22 cellular contexts compared by ENCODE assay signal in the genomic region with DNA sequence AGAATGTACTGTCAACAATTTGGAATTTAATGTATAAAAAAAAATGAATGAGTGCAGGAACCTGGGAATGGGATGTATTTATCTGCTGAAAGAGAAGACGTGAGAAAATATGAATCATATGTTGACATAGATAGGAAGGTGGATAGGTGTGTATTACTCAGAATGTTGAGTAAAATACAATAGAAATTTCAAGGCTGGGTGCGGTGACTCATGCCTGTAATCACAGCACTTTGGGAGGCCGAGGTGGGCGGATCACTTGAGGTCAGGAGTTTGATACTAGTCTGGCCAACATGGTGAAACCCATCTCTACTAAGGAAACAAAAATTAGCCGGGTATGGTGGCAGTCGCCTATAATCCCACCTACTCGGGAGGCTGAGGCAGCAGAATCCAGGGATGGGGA.
DNase-seq lines count a peak whose midpoint lies in the region; ATAC-seq and TF ChIP-seq lines count a peak whose summit lies in the region.
"Had no signal": no experiment of that assay in that cellular context is flagged by ENCODE, and none has a peak within 500 bp of the region (broad histone marks: within the 10 kb centered on the region; RNA-seq: fewer than 3 reads in every experiment).

No MANE protein-coding gene starts in this region.

- H3K4me1 ChIP-seq in HCT116 (ENCODE audit: control insufficient read depth in 1 of 2, insufficient read depth in 2 of 2, low read length in 2 of 2) (no peaks in the 10 kb centered on the region), PC-3 (ENCODE audit: insufficient read depth, low read length) (peaks cover 34% of the 10 kb centered on the region), mucosa of rectum (ENCODE audit: control insufficient read depth in 2 of 2, insufficient read depth in 2 of 2, low read length in 2 of 2) (no peaks in the 10 kb centered on the region), spleen (no peaks in the 10 kb centered on the region)
- H3K4me1 ChIP-seq: lower lobe of right lung, suprapubic skin had no signal

- POLR2A ChIA-PET in HCT116 (lab: Charles Lee) = no interaction called here
- POLR2A ChIA-PET in PC-3 (lab: Charles Lee; ENCODE audit: unreplicated experiment) = no interaction called here

- H3K27me3 ChIP-seq in HCT116 (ENCODE audit: insufficient read depth, low read length) = no peaks in the 10 kb centered on the region
- no peaks in the 10 kb centered on the region for H3K27me3 ChIP-seq in PC-3 (ENCODE audit: low read length)
- no peaks in the 10 kb centered on the region for H3K27me3 ChIP-seq in mucosa of rectum (ENCODE audit: control insufficient read depth in 2 of 2, insufficient read depth in 2 of 2, low read length in 2 of 2)
- H3K27me3 ChIP-seq in spleen (replicated peaks in 1 of 7) = no peaks in the 10 kb centered on the region
- H3K27me3 ChIP-seq: suprapubic skin had no signal

- ATAC-seq in HCT116 (no peak), PC-3 (peak; percentile 89)
- ATAC-seq: lower lobe of right lung, right cardiac atrium had no signal

- no peak for TF ChIP-seq CTCF in HCT116 (IDR thresholded peaks at IDR 0.05 in 2 of 3, conservative IDR thresholded peaks at IDR 0.05 in 1 of 3; ENCODE audit: borderline replicate concordance in 1 of 3, insufficient read depth in 1 of 3, low read depth in 2 of 3, low read length in 2 of 3)
- no peak for TF ChIP-seq CTCF in PC-3 (conservative IDR thresholded peaks at IDR 0.05; ENCODE audit: low read depth, low read length)
- no peak for TF ChIP-seq CTCF in epithelial cell of esophagus (IDR thresholded peaks at IDR 0.05; ENCODE audit: insufficient read depth, low read depth, low read length, missing control alignments)
- TF ChIP-seq CTCF in spleen (IDR thresholded peaks at IDR 0.05 in 8 of 11, conservative IDR thresholded peaks at IDR 0.05 in 3 of 11) = no peak

- CTCF ChIA-PET in HCT116 (lab: Charles Lee) = no interaction called here
- CTCF ChIA-PET in PC-3 (lab: Charles Lee) = interaction anchor here (0.8 kb wide), 1 partner anchor 203 kb away, joined by 3 read pairs; a partner anchor contains a TSS

- H2AFZ ChIP-seq in HCT116 (ENCODE audit: low read depth, low read length, poor library complexity, severe bottlenecking) (no peak overlapping the region), PC-3 (ENCODE audit: low read length) (peak overlapping the region; percentile 38; the same call in 1 of the 2 replicates)

- H3K36me3 ChIP-seq in HCT116 (ENCODE audit: control insufficient read depth in 1 of 2, insufficient read depth in 2 of 2, low read length in 2 of 2) (no peaks in the 10 kb centered on the region), PC-3 (ENCODE audit: low read depth, low read length) (no peaks in the 10 kb centered on the region), mucosa of rectum (ENCODE audit: control insufficient read depth in 2 of 2, insufficient read depth in 2 of 2, low read length in 2 of 2) (no peaks in the 10 kb centered on the region), spleen (no peaks in the 10 kb centered on the region)
- H3K36me3 ChIP-seq: lower lobe of right lung, suprapubic skin had no signal

- WGBS in spleen, 5 donors = 81 to 90% (median 87%) methylated on average over 7 of the region's 7 CpGs

- no peak for DNase-seq in HCT116 (ENCODE audit: low read depth, low spot score)
- DNase-seq in PC-3 = peak; percentile 92
- DNase-seq in epithelial cell of esophagus (ENCODE audit: low read depth) = peak; percentile 93
- DNase-seq in SK-N-DZ (ENCODE audit: low spot score) = no peak
- no peak for DNase-seq in spleen
- no peak for DNase-seq in HuH-7.5 (ENCODE audit: low spot score)
- DNase-seq: activated CD4-positive, alpha-beta T cell treated with anti-CD3 and anti-CD28 coated beads for 1 hour; activated CD8-positive, alpha-beta memory T cell treated with anti-CD3 and anti-CD28 coated beads, Interleukin-2, amount 50 U/mL, for 48 hours; AML-193; amniotic stem cell; HFFc6; Karpas-422; lower lobe of right lung; NCI-H1105 treated with DMSO at 0.1 percent for 48 hours; NCI-H2107; NCI-H524 treated with DMSO at 0.1 percent for 48 hours; occipital lobe; right cardiac atrium; stimulated activated CD4-positive, alpha-beta T cell treated with anti-CD3 and anti-CD28 coated beads, Interleukin-15, amount 100 ng/mL, for 24 hours had no signal

- no peak overlapping the region for H3K27ac ChIP-seq in HCT116 (ENCODE audit: low read depth, low read length)
- peak overlapping the region; percentile 91 for H3K27ac ChIP-seq in PC-3 (ENCODE audit: low read length)
- peak overlapping the region; percentile 28 to 39 for H3K27ac ChIP-seq in mucosa of rectum (ENCODE audit: low read depth in 2 of 2, low read length in 2 of 2)
- H3K27ac ChIP-seq in spleen = no peak overlapping the region
- H3K27ac ChIP-seq: lower lobe of right lung, SK-N-MC, suprapubic skin had no signal

- TF ChIP-seq POLR2A in HCT116 (IDR thresholded peaks at IDR 0.05; ENCODE audit: borderline replicate concordance, extremely low read depth, insufficient read depth, insufficient read length) = no peak
- TF ChIP-seq POLR2A in spleen (IDR thresholded peaks at IDR 0.05) = no peak

- intact Hi-C loops in HCT116 (cut with micrococcal nuclease) = no loop called here
- intact Hi-C loops in PC-3 (cut with micrococcal nuclease) = loop anchor here (5.0 kb wide), 2 partner anchors 154 to 181 kb away; no protein-coding TSS in a partner anchor
- intact Hi-C loops in spleen (cut with DNase I; ENCODE audit: low total_unique reads) = no loop called here

- RAD21 ChIA-PET in HCT116 (lab: Charles Lee; ENCODE audit: low non-redundant PET in 1 of 2, low total read pairs in 2 of 2, uncharacterized antibody in 2 of 2, unreplicated experiment in 2 of 2) = no interaction called here

- H3K79me2 ChIP-seq in HCT116 (ENCODE audit: insufficient read depth, low read length) (no peaks in the 10 kb centered on the region), PC-3 (ENCODE audit: low read length) (no peaks in the 10 kb centered on the region)

- TF ChIP-seq RAD21 in HCT116 (IDR thresholded peaks at IDR 0.05; ENCODE audit: low read depth) = no peak

- H3K9ac ChIP-seq in HCT116 (ENCODE audit: low read length) (no peak overlapping the region), PC-3 (ENCODE audit: low read length) (peak overlapping the region; percentile 62), mucosa of rectum (ENCODE audit: low read depth in 1 of 2, low read length in 2 of 2) (no peak overlapping the region)

- H3K9me3 ChIP-seq in HCT116 (ENCODE audit: control insufficient read depth in 1 of 2, insufficient read depth in 1 of 2, low read depth in 1 of 2, low read length in 2 of 2) (peaks cover 0 to 4% of the 10 kb centered on the region in 2 experiments; a peak in 2 of 4 replicates), PC-3 (ENCODE audit: low read length) (no peaks in the 10 kb centered on the region), mucosa of rectum (ENCODE audit: control insufficient read depth in 2 of 2, low read length in 2 of 2) (no peaks in the 10 kb centered on the region), spleen (peaks cover 0 to 8% (median 0%) of the 10 kb centered on the region in 8 donors)
- H3K9me3 ChIP-seq: lower lobe of right lung, suprapubic skin had no signal

- no peaks in the 10 kb centered on the region for H3K9me2 ChIP-seq in HCT116 (ENCODE audit: insufficient read depth)
- H3K9me2 ChIP-seq in PC-3 (replicated peaks; ENCODE audit: low read length) = no peaks in the 10 kb centered on the region

- peaks cover 6% of the 10 kb centered on the region for H3F3A ChIP-seq in PC-3 (ENCODE audit: low read length, unreplicated experiment)

- BruUV-seq in HCT116 (replicated peaks; lab: Mats Ljungman, UMichigan) = no TSS peak
- no TSS peak for BruUV-seq in PC-3 (replicated peaks; lab: Mats Ljungman, UMichigan)

- H4K20me1 ChIP-seq in HCT116 (ENCODE audit: insufficient read depth) = no peaks in the 10 kb centered on the region
- H4K20me1 ChIP-seq in PC-3 (ENCODE audit: low read length) = no peaks in the 10 kb centered on the region

- no peak overlapping the region for H3K4me3 ChIP-seq in HCT116 (replicated peaks in 1 of 2; ENCODE audit: low read depth in 1 of 2, low read length in 2 of 2)
- peak overlapping the region; percentile 31; the same call in 1 of the 2 replicates for H3K4me3 ChIP-seq in PC-3 (ENCODE audit: low read length)
- H3K4me3 ChIP-seq in epithelial cell of esophagus (ENCODE audit: low read length) = no peak overlapping the region
- H3K4me3 ChIP-seq in mucosa of rectum (ENCODE audit: low read length in 2 of 2) = no peak overlapping the region
- H3K4me3 ChIP-seq in spleen = no peak overlapping the region
- H3K4me3 ChIP-seq: lower lobe of right lung, SK-N-MC, suprapubic skin had no signal

- H3K4me2 ChIP-seq in HCT116 (ENCODE audit: low read length) (no peak overlapping the region), PC-3 (ENCODE audit: low read length) (peak overlapping the region; percentile 72)

TF ChIP-seq in HCT116, 20 proteins besides CTCF, POLR2A, EP300 and RAD21:
- TF ChIP-seq TCF7L2 (IDR thresholded peaks at IDR 0.05; ENCODE audit: borderline replicate concordance, extremely low read depth, insufficient read depth, insufficient read length) (peak; percentile 33), JUND (IDR thresholded peaks at IDR 0.05) (no peak)

Comparison
In these comparisons a context has a peak if more than half of its experiments do, and no peak if none do; other contexts are left out.
1. DNase-seq: peak in PC-3 (single experiment) and epithelial cell of esophagus (single experiment); none in HCT116 (single experiment), SK-N-DZ (single experiment), spleen (single experiment) and HuH-7.5 (single experiment).
2. H3K27ac ChIP-seq: peak in PC-3 (single experiment) and mucosa of rectum (2 of 2); none in HCT116 (single experiment) and spleen (0 of 8).